ENCODE assay signal across 11 cellular contexts in genomic region chr9:36867672-36868471, GRCh38.
DNase-seq lines count a peak whose midpoint lies in the region; ATAC-seq and TF ChIP-seq lines count a peak whose summit lies in the region.
"Had no signal": no experiment of that assay in that cellular context is flagged by ENCODE, and none has a peak within 500 bp of the region (broad histone marks: within the 10 kb centered on the region; RNA-seq: fewer than 3 reads in every experiment).

No MANE protein-coding gene starts in this region.

- no peak overlapping the region for H3K4me3 ChIP-seq in body of pancreas
- no peak overlapping the region for H3K4me3 ChIP-seq in BE2C (ENCODE audit: low read depth, low read length)
- no peak overlapping the region for H3K4me3 ChIP-seq in lower leg skin (ENCODE audit: low read depth, poor library complexity, severe bottlenecking)

- CTCF ChIA-PET in Calu3 (lab: Charles Lee): no interaction called here

- no peak for TF ChIP-seq POLR2A in body of pancreas (IDR thresholded peaks at IDR 0.05)
- no peak for TF ChIP-seq POLR2A in lower leg skin (IDR thresholded peaks at IDR 0.05)

- peak overlapping the region; percentile 70 for H3K27ac Mint-ChIP-seq in nephron progenitor cell
- no peak overlapping the region for H3K27ac Mint-ChIP-seq in Calu3 (ENCODE audit: unreplicated experiment)

- BruUV-seq in Calu3 (replicated peaks; lab: Mats Ljungman, UMichigan): no TSS peak

- TF ChIP-seq CTCF in body of pancreas (IDR thresholded peaks at IDR 0.05) (no peak), nephron progenitor cell (IDR thresholded peaks at IDR 0.05) (no peak), BE2C (IDR thresholded peaks at IDR 0.05; ENCODE audit: low read depth, low read length) (no peak), Calu3 (IDR thresholded peaks at IDR 0.05; ENCODE audit: unreplicated experiment) (no peak), lower leg skin (IDR thresholded peaks at IDR 0.05) (no peak)

- H3K27me3 Mint-ChIP-seq in nephron progenitor cell (ENCODE audit: low read depth, poor library complexity) (peaks cover 92% of the 10 kb centered on the region), Calu3 (ENCODE audit: unreplicated experiment) (peaks cover 33% of the 10 kb centered on the region)

- ATAC-seq in body of pancreas: peak; percentile 63

- H3K4me3 Mint-ChIP-seq in nephron progenitor cell (peak overlapping the region; percentile 25), Calu3 (ENCODE audit: low read depth, unreplicated experiment) (no peak overlapping the region)

- intact Hi-C loops in body of pancreas (cut with DNase I) (no loop called here), Calu3 (cut with micrococcal nuclease; ENCODE audit: unreplicated experiment) (no loop called here), lower leg skin (cut with DNase I; ENCODE audit: low total_unique reads) (no loop called here)

- H3K36me3 ChIP-seq in body of pancreas (replicated peaks in 1 of 2; ENCODE audit: insufficient read depth in 1 of 2, low read depth in 2 of 2) (no peaks in the 10 kb centered on the region), BE2C (no peaks in the 10 kb centered on the region; the same call in none of the 2 replicates)

- peak; percentile 65 for DNase-seq in DMS153 (lab: John Stamatoyannopoulos, UW)
- peak; percentile 88 for DNase-seq in NCI-H146 treated with DMSO at 0.1 percent for 48 hours (lab: John Stamatoyannopoulos, UW; ENCODE audit: unreplicated experiment)
- peak; percentile 37 to 72 (median 69) for DNase-seq in body of pancreas
- no peak for DNase-seq in nephron progenitor cell
- DNase-seq in BE2C: no peak
- no peak for DNase-seq in Calu3
- no peak for DNase-seq in activated CD4-positive, alpha-beta T cell treated with anti-CD3 and anti-CD28 coated beads, Interleukin-2, amount 50 U/mL, for 48 hours
- DNase-seq in lower leg skin (ENCODE audit: low spot score in 2 of 2): no peak
- DNase-seq: hypothalamus; SK-N-SH; stimulated activated CD4-positive, alpha-beta T cell treated with anti-CD3 and anti-CD28 coated beads, Interleukin-2, amount 100 ng/mL, for 24 hours had no signal

- H3K9me3 ChIP-seq in body of pancreas (no peaks in the 10 kb centered on the region), BE2C (no peaks in the 10 kb centered on the region)
- H3K9me3 ChIP-seq: SK-N-SH had no signal

- no peak overlapping the region for H3K27ac ChIP-seq in body of pancreas

- 28 to 35% methylated on average over 22 of the region's 22 CpGs for WGBS in body of pancreas, 2 donors
- WGBS in lower leg skin, 2 donors: 65 to 66% methylated on average over 22 of the region's 22 CpGs

- H3K36me3 Mint-ChIP-seq in nephron progenitor cell (ENCODE audit: low read depth) (no peaks in the 10 kb centered on the region), Calu3 (ENCODE audit: insufficient read depth, unreplicated experiment) (no peaks in the 10 kb centered on the region)

- H3K4me1 Mint-ChIP-seq in nephron progenitor cell (peaks cover 41% of the 10 kb centered on the region), Calu3 (ENCODE audit: low read depth, unreplicated experiment) (peaks cover 11% of the 10 kb centered on the region)

- no peaks in the 10 kb centered on the region for H3K9me3 Mint-ChIP-seq in nephron progenitor cell
- H3K9me3 Mint-ChIP-seq in Calu3 (ENCODE audit: low read depth, unreplicated experiment): no peaks in the 10 kb centered on the region

- peaks cover 11% of the 10 kb centered on the region for H3K4me1 ChIP-seq in body of pancreas
- H3K4me1 ChIP-seq in BE2C: no peaks in the 10 kb centered on the region

- H3K27me3 ChIP-seq in body of pancreas (no peaks in the 10 kb centered on the region), BE2C (no peaks in the 10 kb centered on the region)

Comparison
In these comparisons a context has a peak if more than half of its experiments do, and no peak if none do; other contexts are left out.
1. DNase-seq: peak in DMS153 (single experiment), NCI-H146 treated with DMSO at 0.1 percent for 48 hours (single experiment) and body of pancreas (4 of 4); none in nephron progenitor cell (single experiment), BE2C (single experiment), Calu3 (single experiment), activated CD4-positive, alpha-beta T cell treated with anti-CD3 and anti-CD28 coated beads, Interleukin-2, amount 50 U/mL, for 48 hours (0 of 2) and lower leg skin (0 of 2).